In the genomic region with DNA sequence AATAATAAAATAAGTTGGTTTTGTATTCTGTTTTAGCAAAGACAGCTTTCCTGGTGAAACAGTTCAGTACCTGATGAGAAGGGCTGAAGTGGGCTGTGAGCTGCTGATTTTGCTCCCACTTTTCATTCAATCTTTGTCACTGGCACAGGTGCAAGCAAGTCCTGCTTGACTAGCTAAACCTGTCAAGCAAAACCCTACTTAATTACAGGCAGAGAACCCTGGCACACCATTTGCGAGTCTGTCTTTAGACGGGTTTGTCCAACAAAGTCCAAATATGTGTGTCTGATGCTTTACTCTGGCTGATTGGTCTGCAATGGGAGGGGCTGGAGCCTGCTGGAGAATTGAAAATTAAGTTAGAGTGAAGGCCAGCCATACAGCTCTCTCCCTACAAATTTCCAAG, we compare ENCODE assay signal across 16 cellular contexts.
"Had no signal": no experiment of that assay in that cellular context is flagged by ENCODE, and none has a peak within 500 bp of the region (broad histone marks: within the 10 kb centered on the region; RNA-seq: fewer than 3 reads in every experiment).

No MANE protein-coding gene starts in this region.

- H3K27ac ChIP-seq: adrenal gland, breast epithelium, coronary artery, left ventricle myocardium inferior, neutrophil, parathyroid adenoma, suprapubic skin had no signal

- H3K79me2 ChIP-seq: parathyroid adenoma had no signal

- H3K4me3 ChIP-seq: adrenal gland, breast epithelium, coronary artery, left ventricle myocardium inferior, smooth muscle cell, suprapubic skin had no signal

- H3K36me3 ChIP-seq: adrenal gland, breast epithelium, left ventricle myocardium inferior, neutrophil, suprapubic skin had no signal

- H3K4me2 ChIP-seq: smooth muscle cell had no signal

- H3K9ac ChIP-seq: parathyroid adenoma had no signal

- H2AFZ ChIP-seq: parathyroid adenoma had no signal

- H3K9me3 ChIP-seq: adrenal gland, breast epithelium, left ventricle myocardium inferior, neutrophil, suprapubic skin had no signal

- H3K4me1 ChIP-seq: adrenal gland, breast epithelium, left ventricle myocardium inferior, parathyroid adenoma had no signal

- DNase-seq: activated CD4-positive, alpha-beta T cell treated with anti-CD3 and anti-CD28 coated beads, Interleukin-2, amount 50 U/mL, for 4 hours; activated gamma-delta T cell treated with Interleukin-2 at 50 U/mL for 16 hours; adrenal gland; erythroblast; left ventricle myocardium inferior; naive thymus-derived CD4-positive, alpha-beta T cell; stimulated activated CD4-positive, alpha-beta T cell treated with anti-CD3 and anti-CD28 coated beads, Interleukin-4, amount 100 ng/mL, for 1 hour; stimulated activated naive CD8-positive, alpha-beta T cell treated with anti-CD3 and anti-CD28 coated beads, Interleukin-15, amount 100 ng/mL, for 72 hours; T1000; trophoblast cell had no signal

- H3K27me3 ChIP-seq: breast epithelium, neutrophil, suprapubic skin had no signal
